Comparison of ENCODE assay signal across 8 cellular contexts in the genomic region with DNA sequence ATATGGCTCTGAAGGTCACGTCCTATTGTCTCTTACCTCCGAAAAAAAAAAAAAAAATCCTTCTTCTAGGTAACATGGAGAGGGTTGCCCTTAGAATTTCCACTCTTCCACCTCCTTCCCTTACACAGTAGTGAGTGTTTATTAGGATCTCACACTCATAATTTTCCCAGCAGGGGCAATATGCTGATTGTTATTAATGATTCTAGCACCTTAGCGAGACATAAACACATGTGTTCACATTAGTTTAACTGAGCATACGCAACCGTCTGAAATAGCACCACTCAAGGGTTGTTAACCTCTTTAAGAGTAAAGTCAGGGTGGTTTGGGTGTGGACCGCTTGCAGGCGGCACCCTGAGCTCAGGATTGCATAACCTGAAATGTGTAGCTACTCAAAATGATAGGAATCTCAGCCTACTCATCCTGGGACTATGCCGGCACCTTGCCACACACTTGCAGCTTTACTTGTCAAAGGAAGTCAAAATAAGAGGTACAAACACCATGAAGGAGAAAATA. TPM values are rescaled to one million over a fixed set of nuclear protein-coding genes. Genes with fewer than 3 reads are reported as not detected.
DNase-seq lines count a peak whose midpoint lies in the region; ATAC-seq, FAIRE-seq and TF ChIP-seq lines count a peak whose summit lies in the region.

No MANE protein-coding gene starts in this region.

- WGBS in H1 (ENCODE audit: extremely low coverage in 1 of 2, insufficient coverage in 1 of 2, insufficient read length in 1 of 2, insufficient replicate concordance in 2 of 2, low coverage in 1 of 2, low lambda C conversion rate in 2 of 2, missing lambda C conversion rate in 1 of 2), 2 experiments, result 75% methylated on average over 8 of the region's 8 CpGs; no CpG with 5 or more reads in 1 of the 2 experiments

- H2AK5ac ChIP-seq in H1 (ENCODE audit: low read depth, low read length), result no peak overlapping the region

- H3K4me3 ChIP-seq in H1 (ENCODE audit: extremely low read depth in 1 of 4, insufficient read depth in 2 of 4, low read depth in 3 of 4, low read length in 4 of 4) (peak overlapping the region in 2 of 4 experiments; percentile 53 to 72; a peak in 4 of 8 replicates), mucosa of descending colon (no peak overlapping the region), uterus (peak overlapping the region; percentile 51 to 62), WERI-Rb-1 (ENCODE audit: low read depth, low read length) (no peak overlapping the region)

- no peak overlapping the region for H2BK12ac ChIP-seq in H1 (ENCODE audit: low read depth, low read length)

- H4K5ac ChIP-seq in H1 (ENCODE audit: insufficient read length, low read depth, low read length), result no peak overlapping the region

- no peak overlapping the region for H2AFZ ChIP-seq in H1 (ENCODE audit: low read length)

- POLR2A ChIA-PET in H1 (lab: Charles Lee; ENCODE audit: partially characterized antibody), result interaction anchor here (1.0 to 1.7 kb wide), 3 partner anchors 11 to 52 kb away, joined by 3 to 5 read pairs (median 3); partner anchors contain the start of genes CPEB3 and MARCHF5

- TF ChIP-seq RAD21 in H1 (IDR thresholded peaks at IDR 0.05 in 1 of 2, conservative IDR thresholded peaks at IDR 0.05 in 1 of 2; ENCODE audit: low read depth in 2 of 2, low read length in 2 of 2), result no peak

- peak overlapping the region; percentile 80 to 99 for H3K4me2 ChIP-seq in H1 (ENCODE audit: insufficient read depth in 1 of 2, low read depth in 2 of 2, low read length in 2 of 2)

- H3K9ac ChIP-seq in H1 (replicated peaks in 1 of 4; ENCODE audit: extremely low read depth in 1 of 4, low read depth in 3 of 4, low read length in 3 of 4), result no peak overlapping the region

- H3K23me2 ChIP-seq in H1 (ENCODE audit: low read depth, low read length), result peaks cover 17% of the 10 kb centered on the region

- H3K36me3 ChIP-seq in H1 (ENCODE audit: control insufficient read depth in 2 of 4, insufficient read depth in 4 of 4, low read length in 3 of 4), result no peaks in the 10 kb centered on the region
- H3K36me3 ChIP-seq in mucosa of descending colon (ENCODE audit: low read depth), result no peaks in the 10 kb centered on the region
- H3K36me3 ChIP-seq in uterus, result no peaks in the 10 kb centered on the region
- peaks cover 15% of the 10 kb centered on the region for H3K36me3 ChIP-seq in WERI-Rb-1

- TF ChIP-seq EP300 in H1 (IDR thresholded peaks at IDR 0.05; ENCODE audit: borderline replicate concordance in 1 of 2, low read depth in 2 of 2, low read length in 2 of 2), result no peak

- intact Hi-C loops in mucosa of descending colon (cut with DNase I, micrococcal nuclease), result no loop called here
- intact Hi-C loops in uterus (cut with DNase I; ENCODE audit: low total_unique reads), result no loop called here

- FAIRE-seq in H1 (lab: Jason Lieb, UNC), result no peak

- H3K4me1 ChIP-seq in H1 (replicated peaks in 1 of 4; ENCODE audit: control insufficient read depth in 3 of 4, insufficient read depth in 4 of 4, low read length in 3 of 4) (peaks cover 0 to 10% (median 7%) of the 10 kb centered on the region in 4 experiments; a peak in 3 of 7 replicates), mucosa of descending colon (ENCODE audit: low read depth) (peaks cover 20% of the 10 kb centered on the region), uterus (peaks cover 0 to 4% of the 10 kb centered on the region in 2 donors)

- no peak overlapping the region for H3K14ac ChIP-seq in H1 (ENCODE audit: insufficient read length)

- H3K79me2 ChIP-seq in H1 (ENCODE audit: control insufficient read depth in 1 of 2, insufficient read depth in 2 of 2, low read length in 2 of 2), result no peaks in the 10 kb centered on the region

- no peaks in the 10 kb centered on the region for H3K79me1 ChIP-seq in H1 (ENCODE audit: low read depth, low read length)

- H2BK120ac ChIP-seq in H1 (replicated peaks; ENCODE audit: low read depth, low read length), result no peak overlapping the region

- ATAC-seq in mucosa of descending colon, result peak; percentile 74
- no peak for ATAC-seq in HG03565 (IDR thresholded peaks at IDR 0.05; ENCODE audit: unreplicated experiment)

- TF ChIP-seq POLR2A in H1 (IDR thresholded peaks at IDR 0.05; ENCODE audit: control extremely low read depth in 1 of 2, low read depth in 2 of 2, low read length in 2 of 2), result no peak
- TF ChIP-seq POLR2A in uterus (IDR thresholded peaks at IDR 0.05), result no peak

- no peaks in the 10 kb centered on the region for H4K20me1 ChIP-seq in H1 (replicated peaks in 1 of 2; ENCODE audit: control insufficient read depth in 1 of 2, insufficient read depth in 2 of 2, low read length in 2 of 2)

- CTCF ChIA-PET in H1 (lab: Charles Lee; ENCODE audit: partially characterized antibody), result interaction anchor here (0.7 to 2.0 kb wide), 4 partner anchors 36 to 181 kb away, joined by 3 to 5 read pairs (median 4); no protein-coding TSS in a partner anchor

- H2BK5ac ChIP-seq in H1 (ENCODE audit: low read depth, low read length), result no peak overlapping the region

- no peak overlapping the region for H3K23ac ChIP-seq in H1 (ENCODE audit: insufficient read length)

- H2BK20ac ChIP-seq in H1 (ENCODE audit: low read length), result no peak overlapping the region

- no peak overlapping the region for H4K91ac ChIP-seq in H1 (replicated peaks; ENCODE audit: insufficient read length, low read length)

- H3K27ac ChIP-seq in H1 (ENCODE audit: low read depth, low read length), result no peak overlapping the region
- H3K27ac ChIP-seq in uterus, result peak overlapping the region; percentile 82
- H3K27ac ChIP-seq in WERI-Rb-1, result no peak overlapping the region

- H3K9me3 ChIP-seq in H1 (ENCODE audit: insufficient read depth in 2 of 2, low read depth in 1 of 2, low read length in 1 of 2), result no peaks in the 10 kb centered on the region
- no peaks in the 10 kb centered on the region for H3K9me3 ChIP-seq in mucosa of descending colon
- H3K9me3 ChIP-seq in uterus, result no peaks in the 10 kb centered on the region
- H3K9me3 ChIP-seq in WERI-Rb-1 (ENCODE audit: severe bottlenecking), result no peaks in the 10 kb centered on the region

- no peak overlapping the region for H3K4ac ChIP-seq in H1 (replicated peaks; ENCODE audit: insufficient read length, low read depth, low read length)

- TF ChIP-seq CTCF in H1 (IDR thresholded peaks at IDR 0.05; ENCODE audit: control extremely low read depth in 1 of 3, insufficient read depth in 1 of 3, low read depth in 1 of 3, low read length in 3 of 3) (no peak), mucosa of descending colon (IDR thresholded peaks at IDR 0.05) (no peak), uterus (IDR thresholded peaks at IDR 0.05) (no peak), WERI-Rb-1 (IDR thresholded peaks at IDR 0.05; ENCODE audit: low read depth, low read length) (no peak)

- no peak overlapping the region for H4K8ac ChIP-seq in H1 (ENCODE audit: extremely low read depth, insufficient read depth, low read length)

- no peak overlapping the region for H3K18ac ChIP-seq in H1 (ENCODE audit: extremely low read depth, low read length)

- H3K27me3 ChIP-seq in H1 (replicated peaks in 1 of 4; ENCODE audit: control insufficient read depth in 3 of 4, extremely low read depth in 1 of 4, insufficient read depth in 3 of 4, low read length in 3 of 4) (peaks cover 8 to 26% (median 23%) of the 10 kb centered on the region in 4 experiments), uterus (no peaks in the 10 kb centered on the region), WERI-Rb-1 (ENCODE audit: insufficient read depth, low read depth, severe bottlenecking) (no peaks in the 10 kb centered on the region)

- no peak overlapping the region for H3K56ac ChIP-seq in H1 (replicated peaks; ENCODE audit: insufficient read length, low read depth, low read length)

- H2BK15ac ChIP-seq in H1 (ENCODE audit: low read length), result no peak overlapping the region

- DNase-seq in GM03348 (ENCODE audit: low spot score), result peak; percentile 86
- peak; percentile 29 to 44 for DNase-seq in NCI-H526 (lab: John Stamatoyannopoulos, UW)
- no peak for DNase-seq in H1 (ENCODE audit: low read depth in 1 of 2, low spot score in 2 of 2)
- peak; percentile 51 to 72 (median 58) for DNase-seq in mucosa of descending colon
- peak; percentile 50 to 59 for DNase-seq in uterus
- no peak for DNase-seq in WERI-Rb-1
- DNase-seq in germinal center (ENCODE audit: low spot score), result no peak

TF ChIP-seq in H1, 55 proteins besides CTCF, POLR2A, EP300 and RAD21:
- no peak for TF ChIP-seq FOSL1 (IDR thresholded peaks at IDR 0.05; ENCODE audit: insufficient read depth, low read depth, low read length)
- TF ChIP-seq ASH2L (IDR thresholded peaks at IDR 0.05; ENCODE audit: low read length), result no peak
- TF ChIP-seq KDM5A (IDR thresholded peaks at IDR 0.05; ENCODE audit: low read length), result no peak
- TF ChIP-seq TBP (IDR thresholded peaks at IDR 0.05; ENCODE audit: low read depth, low read length), result no peak
- no peak for TF ChIP-seq PHF8 (conservative IDR thresholded peaks at IDR 0.05; ENCODE audit: low read depth, low read length)
- TF ChIP-seq CEBPB (IDR thresholded peaks at IDR 0.05; ENCODE audit: low read depth, low read length), result peak; percentile 74

RNA-seq across cellular contexts. Expression of gene CPEB3, which starts 52.2 kb away (rescaled TPM):
- total RNA-seq in H1 (2021; fragmentation: NEBNext Ultra II Directional; extraction: Animal tissue kit (Norgen Biotek cat#: 25700)), result 1.7 and 1.9 TPM in 2 replicates
- polyA plus RNA-seq in H1 (2011; rRNA removed), result 0.39 and 0.53 TPM in 2 replicates
- polyA plus RNA-seq in H1 (2011; cell fraction: cytosol; rRNA removed), result 0.50 TPM
- 0.93 TPM for polyA plus RNA-seq in H1 (2011; cell fraction: nucleus; rRNA removed)
- 0.58 to 0.74 TPM (median 0.66 TPM) in 4 replicates for polyA plus RNA-seq in H1 (2012, experiment 1 of 2)
- polyA plus RNA-seq in H1 (2012, experiment 2 of 2), result 0.09 TPM
- 0.61 TPM for polyA plus RNA-seq in H1 (2013, experiment 1 of 2)
- polyA plus RNA-seq in H1 (2013, experiment 2 of 2), result 0.57 TPM
- 1.2 and 1.6 TPM in 2 replicates for polyA minus RNA-seq in H1 (2011; rRNA and poly(A)+ RNA removed)
- 1.6 TPM for polyA minus RNA-seq in H1 (2011; cell fraction: cytosol; rRNA and poly(A)+ RNA removed)
- 3.3 TPM for polyA minus RNA-seq in H1 (2011; cell fraction: nucleus; rRNA and poly(A)+ RNA removed)
- 10 to 100 TPM in 1 of 3 donors, 1 to 10 TPM in 2; 7.4 to 11.0 (median 8.2) TPM for total RNA-seq in mucosa of descending colon
- total RNA-seq in uterus, result 1 to 10 TPM; 2.6 to 5.4 (median 3.7) TPM

RNA-seq across cellular contexts. Expression of gene MARCHF5, which starts 52.3 kb away (rescaled TPM):
- total RNA-seq in H1 (2021; fragmentation: NEBNext Ultra II Directional; extraction: Animal tissue kit (Norgen Biotek cat#: 25700)), result 23.7 and 26.8 TPM in 2 replicates
- polyA plus RNA-seq in H1 (2011; rRNA removed), result 5.8 and 8.7 TPM in 2 replicates
- polyA plus RNA-seq in H1 (2011; cell fraction: cytosol; rRNA removed), result 12.0 TPM
- polyA plus RNA-seq in H1 (2011; cell fraction: nucleus; rRNA removed), result 2.8 TPM
- 16.2 to 24.5 TPM (median 19.6 TPM) in 4 replicates for polyA plus RNA-seq in H1 (2012, experiment 1 of 2)
- 2.3 TPM for polyA plus RNA-seq in H1 (2012, experiment 2 of 2)
- 9.6 TPM for polyA plus RNA-seq in H1 (2013, experiment 1 of 2)
- 10.9 TPM for polyA plus RNA-seq in H1 (2013, experiment 2 of 2)
- 14.9 and 16.3 TPM in 2 replicates for polyA minus RNA-seq in H1 (2011; rRNA and poly(A)+ RNA removed)
- 7.0 TPM for polyA minus RNA-seq in H1 (2011; cell fraction: cytosol; rRNA and poly(A)+ RNA removed)
- polyA minus RNA-seq in H1 (2011; cell fraction: nucleus; rRNA and poly(A)+ RNA removed), result 18.4 TPM
- 10 to 100 TPM; 30.5 to 37.2 (median 33.3) TPM for total RNA-seq in mucosa of descending colon
- 10 to 100 TPM in 3 of 4 donors, 1 to 10 TPM in 1; 2.8 to 43.7 (median 22.9) TPM for total RNA-seq in uterus

Comparison
In these comparisons a context has a peak if more than half of its experiments do, and no peak if none do; other contexts are left out.
1. DNase-seq: peak in GM03348 (single experiment), NCI-H526 (2 of 2), mucosa of descending colon (3 of 3) and uterus (2 of 2); none in H1 (0 of 2), WERI-Rb-1 (single experiment) and germinal center (single experiment).
2. H3K27ac ChIP-seq: peak in uterus (2 of 2); none in H1 (single experiment) and WERI-Rb-1 (single experiment).
3. H3K4me3 ChIP-seq: peak in uterus (2 of 2); none in mucosa of descending colon (single experiment) and WERI-Rb-1 (single experiment).